In the genomic region with DNA sequence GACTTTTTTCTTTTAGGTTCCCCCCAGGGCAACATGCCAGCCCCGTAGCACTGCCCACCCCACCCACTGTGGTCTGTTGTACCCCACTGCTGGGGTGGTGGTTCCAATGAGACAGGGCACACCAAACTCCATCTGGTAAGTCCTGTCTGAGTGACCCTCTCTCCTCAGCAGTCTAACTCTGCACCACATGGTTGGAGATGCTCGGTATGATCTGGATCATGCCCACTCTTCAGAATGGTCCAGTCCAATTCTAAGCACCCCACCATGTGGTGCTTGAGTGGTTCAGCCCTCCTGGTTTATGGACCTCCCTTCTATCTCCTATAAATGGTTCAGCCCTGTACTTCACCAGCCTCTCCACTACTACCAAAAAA, we compare ENCODE assay signal across 9 cellular contexts.
A peak's percentile ranks its signal among the peaks of the same experiment; 100 is the strongest.
DNase-seq lines count a peak whose midpoint lies in the region; ATAC-seq and TF ChIP-seq lines count a peak whose summit lies in the region.
"Had no signal": no experiment of that assay in that cellular context is flagged by ENCODE, and none has a peak within 500 bp of the region (broad histone marks: within the 10 kb centered on the region; RNA-seq: fewer than 3 reads in every experiment).

No MANE protein-coding gene starts in this region.

- no peaks in the 10 kb centered on the region for H3K9me3 Mint-ChIP-seq in memory B cell

- H3K4me3 ChIP-seq in AG10803 (ENCODE audit: low read length) (no peak overlapping the region), HEK293 (ENCODE audit: low read depth, low read length) (no peak overlapping the region)

- H3K27ac Mint-ChIP-seq in memory B cell = peak overlapping the region; percentile 99

- POLR2A ChIA-PET in HEK293 (lab: Yijun Ruan, JAX) = interaction anchor here (7.7 kb wide), 1 partner anchor 17 kb away, joined by 110 read pairs; a partner anchor contains a TSS

- no peak overlapping the region for H3K4me3 Mint-ChIP-seq in memory B cell

- ATAC-seq in memory B cell (ENCODE audit: low read depth) (no peak), GM18861 (IDR thresholded peaks at IDR 0.05; ENCODE audit: unreplicated experiment) (no peak), HG03469 (IDR thresholded peaks at IDR 0.05; ENCODE audit: unreplicated experiment) (no peak), HG03460 (IDR thresholded peaks at IDR 0.05; ENCODE audit: unreplicated experiment) (no peak), HG03342 (IDR thresholded peaks at IDR 0.05; ENCODE audit: unreplicated experiment) (no peak)
- ATAC-seq: esophagus mucosa had no signal

- no peaks in the 10 kb centered on the region for H3K9me3 ChIP-seq in HEK293 (ENCODE audit: control insufficient read depth, insufficient read depth, low read depth, low read length)

- H3K36me3 ChIP-seq in HEK293 (ENCODE audit: control insufficient read depth in 2 of 2, insufficient read depth in 1 of 2, low read length in 2 of 2) = peaks cover 0 to 7% of the 10 kb centered on the region in 2 experiments; a peak in 1 of 3 replicates

- TF ChIP-seq CTCF in AG10803 (conservative IDR thresholded peaks at IDR 0.05; ENCODE audit: low read length) = no peak
- TF ChIP-seq CTCF in HEK293 (tag by site-specific recombination; IDR thresholded peaks at IDR 0.05) = no peak
- TF ChIP-seq CTCF in VCaP (conservative IDR thresholded peaks at IDR 0.05) = no peak

- CTCF ChIA-PET in HEK293 (lab: Yijun Ruan, JAX) = interaction anchor here (0.6 to 1.5 kb wide), 5 partner anchors 42 to 403 kb away, joined by 3 to 6 read pairs (median 4); a partner anchor contains a TSS

- H3K27me3 Mint-ChIP-seq in memory B cell = no peaks in the 10 kb centered on the region

- H3K4me1 ChIP-seq in HEK293 (ENCODE audit: control insufficient read depth, insufficient read depth, low read length) = peaks cover 26% of the 10 kb centered on the region

- H3K27ac ChIP-seq in HEK293 (ENCODE audit: extremely low read depth, low read depth, low read length) = no peak overlapping the region
- H3K27ac ChIP-seq in VCaP = peak overlapping the region; percentile 82; the same call in 1 of the 2 replicates

- peaks cover 5% of the 10 kb centered on the region for H3K36me3 Mint-ChIP-seq in memory B cell

- peaks cover 56% of the 10 kb centered on the region for H3K4me1 Mint-ChIP-seq in memory B cell

- peak; percentile 54 for DNase-seq in AG10803 (ENCODE audit: low read depth)
- no peak for DNase-seq in memory B cell (ENCODE audit: low spot score in 2 of 2)

TF ChIP-seq in HEK293, 187 proteins besides CTCF, POLR2A, EP300 and RAD21 (continues in another document):
- TF ChIP-seq ZNF274 (IDR thresholded peaks at IDR 0.05; ENCODE audit: low read length) = no peak
- no peak for TF ChIP-seq ZNF274 (tag by site-specific recombination; IDR thresholded peaks at IDR 0.05; ENCODE audit: borderline replicate concordance)
- TF ChIP-seq REPIN1 (tag by site-specific recombination; IDR thresholded peaks at IDR 0.05; ENCODE audit: low read depth) = no peak
- no peak for TF ChIP-seq ZNF394 (tag by site-specific recombination; IDR thresholded peaks at IDR 0.05; ENCODE audit: borderline replicate concordance)
- TF ChIP-seq, protein P1, sequence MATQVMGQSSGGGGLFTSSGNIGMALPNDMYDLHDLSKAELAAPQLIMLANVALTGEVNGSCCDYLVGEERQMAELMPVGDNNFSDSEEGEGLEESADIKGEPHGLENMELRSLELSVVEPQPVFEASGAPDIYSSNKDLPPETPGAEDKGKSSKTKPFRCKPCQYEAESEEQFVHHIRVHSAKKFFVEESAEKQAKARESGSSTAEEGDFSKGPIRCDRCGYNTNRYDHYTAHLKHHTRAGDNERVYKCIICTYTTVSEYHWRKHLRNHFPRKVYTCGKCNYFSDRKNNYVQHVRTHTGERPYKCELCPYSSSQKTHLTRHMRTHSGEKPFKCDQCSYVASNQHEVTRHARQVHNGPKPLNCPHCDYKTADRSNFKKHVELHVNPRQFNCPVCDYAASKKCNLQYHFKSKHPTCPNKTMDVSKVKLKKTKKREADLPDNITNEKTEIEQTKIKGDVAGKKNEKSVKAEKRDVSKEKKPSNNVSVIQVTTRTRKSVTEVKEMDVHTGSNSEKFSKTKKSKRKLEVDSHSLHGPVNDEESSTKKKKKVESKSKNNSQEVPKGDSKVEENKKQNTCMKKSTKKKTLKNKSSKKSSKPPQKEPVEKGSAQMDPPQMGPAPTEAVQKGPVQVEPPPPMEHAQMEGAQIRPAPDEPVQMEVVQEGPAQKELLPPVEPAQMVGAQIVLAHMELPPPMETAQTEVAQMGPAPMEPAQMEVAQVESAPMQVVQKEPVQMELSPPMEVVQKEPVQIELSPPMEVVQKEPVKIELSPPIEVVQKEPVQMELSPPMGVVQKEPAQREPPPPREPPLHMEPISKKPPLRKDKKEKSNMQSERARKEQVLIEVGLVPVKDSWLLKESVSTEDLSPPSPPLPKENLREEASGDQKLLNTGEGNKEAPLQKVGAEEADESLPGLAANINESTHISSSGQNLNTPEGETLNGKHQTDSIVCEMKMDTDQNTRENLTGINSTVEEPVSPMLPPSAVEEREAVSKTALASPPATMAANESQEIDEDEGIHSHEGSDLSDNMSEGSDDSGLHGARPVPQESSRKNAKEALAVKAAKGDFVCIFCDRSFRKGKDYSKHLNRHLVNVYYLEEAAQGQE (tag by site-specific recombination; IDR thresholded peaks at IDR 0.05) = no peak
- no peak for TF ChIP-seq ZNF701 (tag by site-specific recombination; IDR thresholded peaks at IDR 0.05)
- peak; percentile 79 for TF ChIP-seq ZNF600 (tag by site-specific recombination; IDR thresholded peaks at IDR 0.05)
- TF ChIP-seq, protein P2, sequence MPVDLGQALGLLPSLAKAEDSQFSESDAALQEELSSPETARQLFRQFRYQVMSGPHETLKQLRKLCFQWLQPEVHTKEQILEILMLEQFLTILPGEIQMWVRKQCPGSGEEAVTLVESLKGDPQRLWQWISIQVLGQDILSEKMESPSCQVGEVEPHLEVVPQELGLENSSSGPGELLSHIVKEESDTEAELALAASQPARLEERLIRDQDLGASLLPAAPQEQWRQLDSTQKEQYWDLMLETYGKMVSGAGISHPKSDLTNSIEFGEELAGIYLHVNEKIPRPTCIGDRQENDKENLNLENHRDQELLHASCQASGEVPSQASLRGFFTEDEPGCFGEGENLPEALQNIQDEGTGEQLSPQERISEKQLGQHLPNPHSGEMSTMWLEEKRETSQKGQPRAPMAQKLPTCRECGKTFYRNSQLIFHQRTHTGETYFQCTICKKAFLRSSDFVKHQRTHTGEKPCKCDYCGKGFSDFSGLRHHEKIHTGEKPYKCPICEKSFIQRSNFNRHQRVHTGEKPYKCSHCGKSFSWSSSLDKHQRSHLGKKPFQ (tag by site-specific recombination; IDR thresholded peaks at IDR 0.05) = no peak
- TF ChIP-seq WT1 (tag by site-specific recombination; IDR thresholded peaks at IDR 0.05) = no peak
- no peak for TF ChIP-seq ZNF248 (tag by site-specific recombination; IDR thresholded peaks at IDR 0.05)
- peak; percentile 26; the same call in 1 of the 2 replicates for TF ChIP-seq GLIS2 (tag by site-specific recombination; IDR thresholded peaks at IDR 0.05)
- TF ChIP-seq, protein P3, sequence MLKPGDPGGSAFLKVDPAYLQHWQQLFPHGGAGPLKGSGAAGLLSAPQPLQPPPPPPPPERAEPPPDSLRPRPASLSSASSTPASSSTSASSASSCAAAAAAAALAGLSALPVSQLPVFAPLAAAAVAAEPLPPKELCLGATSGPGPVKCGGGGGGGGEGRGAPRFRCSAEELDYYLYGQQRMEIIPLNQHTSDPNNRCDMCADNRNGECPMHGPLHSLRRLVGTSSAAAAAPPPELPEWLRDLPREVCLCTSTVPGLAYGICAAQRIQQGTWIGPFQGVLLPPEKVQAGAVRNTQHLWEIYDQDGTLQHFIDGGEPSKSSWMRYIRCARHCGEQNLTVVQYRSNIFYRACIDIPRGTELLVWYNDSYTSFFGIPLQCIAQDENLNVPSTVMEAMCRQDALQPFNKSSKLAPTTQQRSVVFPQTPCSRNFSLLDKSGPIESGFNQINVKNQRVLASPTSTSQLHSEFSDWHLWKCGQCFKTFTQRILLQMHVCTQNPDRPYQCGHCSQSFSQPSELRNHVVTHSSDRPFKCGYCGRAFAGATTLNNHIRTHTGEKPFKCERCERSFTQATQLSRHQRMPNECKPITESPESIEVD (tag by site-specific recombination; IDR thresholded peaks at IDR 0.05) = no peak
- no peak for TF ChIP-seq MEIS1 (CRISPR knock-in tag; IDR thresholded peaks at IDR 0.05; ENCODE audit: borderline replicate concordance)
- TF ChIP-seq ZNF350 (tag by site-specific recombination; IDR thresholded peaks at IDR 0.05) = no peak
- TF ChIP-seq, protein P4, sequence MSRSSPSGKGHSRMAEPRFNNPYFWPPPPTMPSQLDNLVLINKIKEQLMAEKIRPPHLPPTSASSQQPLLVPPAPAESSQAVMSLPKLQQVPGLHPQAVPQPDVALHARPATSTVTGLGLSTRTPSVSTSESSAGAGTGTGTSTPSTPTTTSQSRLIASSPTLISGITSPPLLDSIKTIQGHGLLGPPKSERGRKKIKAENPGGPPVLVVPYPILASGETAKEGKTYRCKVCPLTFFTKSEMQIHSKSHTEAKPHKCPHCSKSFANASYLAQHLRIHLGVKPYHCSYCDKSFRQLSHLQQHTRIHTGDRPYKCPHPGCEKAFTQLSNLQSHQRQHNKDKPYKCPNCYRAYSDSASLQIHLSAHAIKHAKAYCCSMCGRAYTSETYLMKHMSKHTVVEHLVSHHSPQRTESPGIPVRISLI (tag by site-specific recombination; IDR thresholded peaks at IDR 0.05) = no peak
